ENCODE assay signal across 1 cellular context in genomic region chr6:28399370-28400121, GRCh38.
A peak's percentile ranks its signal among the peaks of the same experiment; 100 is the strongest.
TF ChIP-seq lines count a peak whose summit lies in the region.

TSS of gene ZSCAN12 (minus strand) at chr6:28399747. CDS start at chr6:28398405, 1,342 bp downstream.

TF ChIP-seq in HepG2, 621 proteins besides CTCF, POLR2A, EP300 and RAD21 (continued from another document and continues in another):
- peak; percentile 97 for TF ChIP-seq ARID4A (CRISPR knock-in tag; IDR thresholded peaks at IDR 0.05; ENCODE audit: borderline replicate concordance)
- TF ChIP-seq PRDM10 (CRISPR knock-in tag; IDR thresholded peaks at IDR 0.05; ENCODE audit: low read depth): no peak
- TF ChIP-seq MAF1 (CRISPR knock-in tag; IDR thresholded peaks at IDR 0.05; ENCODE audit: borderline replicate concordance): 0 out of 2 replicates have a peak, but pooled peaks have one; percentile 63
- no peak for TF ChIP-seq CREBL2 (CRISPR knock-in tag; IDR thresholded peaks at IDR 0.05; ENCODE audit: borderline replicate concordance)
- TF ChIP-seq HNF4G (IDR thresholded peaks at IDR 0.05; ENCODE audit: borderline replicate concordance, low read depth, low read length): peak; percentile 34; the same call in 1 of the 2 replicates
- peak; percentile 70; the same call in 1 of the 2 replicates for TF ChIP-seq HNF4G (CRISPR knock-in tag; IDR thresholded peaks at IDR 0.05; ENCODE audit: borderline replicate concordance, low read depth)
- TF ChIP-seq ZFP82 (CRISPR knock-in tag; IDR thresholded peaks at IDR 0.05; ENCODE audit: borderline replicate concordance): no peak
- peak; percentile 87; the same call in 1 of the 2 replicates for TF ChIP-seq SMAD1 (CRISPR knock-in tag; IDR thresholded peaks at IDR 0.05; ENCODE audit: borderline replicate concordance, low read depth)
- TF ChIP-seq KLF15 (CRISPR knock-in tag; IDR thresholded peaks at IDR 0.05; ENCODE audit: borderline replicate concordance): peak; percentile 83; the same call in 1 of the 2 replicates
- peak; percentile 37 for TF ChIP-seq TBL1XR1 (IDR thresholded peaks at IDR 0.05; ENCODE audit: borderline replicate concordance, low read length, partially characterized antibody)
- TF ChIP-seq ZNF30 (CRISPR knock-in tag; IDR thresholded peaks at IDR 0.05): 0 out of 2 replicates have a peak, but pooled peaks have one; percentile 57
- TF ChIP-seq BRD4 (CRISPR knock-in tag; IDR thresholded peaks at IDR 0.05): peak; percentile 96
- peak; percentile 96 for TF ChIP-seq CAMTA2 (CRISPR knock-in tag; IDR thresholded peaks at IDR 0.05; ENCODE audit: borderline replicate concordance)
- peak; percentile 37; the same call in 1 of the 2 replicates for TF ChIP-seq FOSL2 (CRISPR knock-in tag; IDR thresholded peaks at IDR 0.05)
- peak; percentile 93 for TF ChIP-seq EED (CRISPR knock-in tag; IDR thresholded peaks at IDR 0.05)
- TF ChIP-seq ZNF841 (CRISPR knock-in tag; IDR thresholded peaks at IDR 0.05; ENCODE audit: borderline replicate concordance): peak; percentile 16; the same call in 1 of the 2 replicates
- TF ChIP-seq HOXA7 (CRISPR knock-in tag; IDR thresholded peaks at IDR 0.05): no peak
- no peak for TF ChIP-seq SIX1 (CRISPR knock-in tag; IDR thresholded peaks at IDR 0.05; ENCODE audit: borderline replicate concordance)
- TF ChIP-seq ZNF124 (CRISPR knock-in tag; IDR thresholded peaks at IDR 0.05): peak; percentile 82
- TF ChIP-seq JUNB (CRISPR knock-in tag; IDR thresholded peaks at IDR 0.05; ENCODE audit: borderline replicate concordance): no peak
- peak; percentile 100 for TF ChIP-seq ZNF501 (CRISPR knock-in tag; IDR thresholded peaks at IDR 0.05)
- peak; percentile 79 for TF ChIP-seq CREM (IDR thresholded peaks at IDR 0.05)
- TF ChIP-seq CREM (CRISPR knock-in tag; IDR thresholded peaks at IDR 0.05): peak; percentile 12; the same call in 1 of the 2 replicates
- TF ChIP-seq TERF1 (CRISPR knock-in tag; IDR thresholded peaks at IDR 0.05): no peak
- no peak; the same call in 1 of the 2 replicates for TF ChIP-seq ZFP36L2 (CRISPR knock-in tag; IDR thresholded peaks at IDR 0.05)
- TF ChIP-seq ZNF816 (CRISPR knock-in tag; IDR thresholded peaks at IDR 0.05; ENCODE audit: borderline replicate concordance): no peak
- TF ChIP-seq IKZF1 (IDR thresholded peaks at IDR 0.05): no peak
- TF ChIP-seq ZMYM3 (CRISPR knock-in tag; IDR thresholded peaks at IDR 0.05): peak; percentile 67; the same call in 1 of the 2 replicates
- TF ChIP-seq ZNF546 (CRISPR knock-in tag; conservative IDR thresholded peaks at IDR 0.05): peak; percentile 88; the same call in 1 of the 2 replicates
- peak; percentile 99; the same call in 1 of the 2 replicates for TF ChIP-seq ZNF333 (CRISPR knock-in tag; IDR thresholded peaks at IDR 0.05; ENCODE audit: borderline replicate concordance)
- no peak; the same call in 1 of the 2 replicates for TF ChIP-seq ZNF512 (CRISPR knock-in tag; IDR thresholded peaks at IDR 0.05)
- peak; percentile 96; the same call in 1 of the 2 replicates for TF ChIP-seq NFKB2 (CRISPR knock-in tag; IDR thresholded peaks at IDR 0.05; ENCODE audit: borderline replicate concordance)
- TF ChIP-seq ZKSCAN1 (IDR thresholded peaks at IDR 0.05; ENCODE audit: low read length): 0 out of 2 replicates have a peak, but pooled peaks have one; percentile 17
- no peak for TF ChIP-seq ZNF672 (CRISPR knock-in tag; IDR thresholded peaks at IDR 0.05)
- peak; percentile 77; the same call in 1 of the 2 replicates for TF ChIP-seq ZBTB34 (CRISPR knock-in tag; IDR thresholded peaks at IDR 0.05)
- peak; percentile 91 for TF ChIP-seq GMEB1 (CRISPR knock-in tag; IDR thresholded peaks at IDR 0.05; ENCODE audit: borderline replicate concordance)
- peak; percentile 94 for TF ChIP-seq RFXAP (CRISPR knock-in tag; IDR thresholded peaks at IDR 0.05; ENCODE audit: borderline replicate concordance)
- TF ChIP-seq ZFY (CRISPR knock-in tag; IDR thresholded peaks at IDR 0.05): peak; percentile 98
- 0 out of 2 replicates have a peak, but pooled peaks have one; percentile 55 for TF ChIP-seq AHR (CRISPR knock-in tag; IDR thresholded peaks at IDR 0.05)
- peak; percentile 97 for TF ChIP-seq GATAD1 (CRISPR knock-in tag; IDR thresholded peaks at IDR 0.05)
- no peak; the same call in 1 of the 2 replicates for TF ChIP-seq GATA4 (IDR thresholded peaks at IDR 0.05; ENCODE audit: borderline replicate concordance, low read depth)
- 0 out of 2 replicates have a peak, but pooled peaks have one; percentile 77 for TF ChIP-seq ZSCAN30 (CRISPR knock-in tag; IDR thresholded peaks at IDR 0.05)
- 0 out of 2 replicates have a peak, but pooled peaks have one; percentile 29 for TF ChIP-seq AKAP8 (CRISPR knock-in tag; IDR thresholded peaks at IDR 0.05)
- no peak for TF ChIP-seq ARNT (IDR thresholded peaks at IDR 0.05)
- no peak for TF ChIP-seq ZNF616 (CRISPR knock-in tag; IDR thresholded peaks at IDR 0.05; ENCODE audit: low read depth)
- peak; percentile 74 for TF ChIP-seq ZNF614 (CRISPR knock-in tag; IDR thresholded peaks at IDR 0.05; ENCODE audit: borderline replicate concordance)
- peak; percentile 83; the same call in 1 of the 2 replicates for TF ChIP-seq ZXDC (CRISPR knock-in tag; IDR thresholded peaks at IDR 0.05)
- TF ChIP-seq ZNF12 (CRISPR knock-in tag; IDR thresholded peaks at IDR 0.05): no peak; the same call in 1 of the 2 replicates
- peak; percentile 61; the same call in 1 of the 2 replicates for TF ChIP-seq EEA1 (CRISPR knock-in tag; IDR thresholded peaks at IDR 0.05; ENCODE audit: borderline replicate concordance)
